Comparison of ENCODE assay signal across 24 cellular contexts in the genomic region with DNA sequence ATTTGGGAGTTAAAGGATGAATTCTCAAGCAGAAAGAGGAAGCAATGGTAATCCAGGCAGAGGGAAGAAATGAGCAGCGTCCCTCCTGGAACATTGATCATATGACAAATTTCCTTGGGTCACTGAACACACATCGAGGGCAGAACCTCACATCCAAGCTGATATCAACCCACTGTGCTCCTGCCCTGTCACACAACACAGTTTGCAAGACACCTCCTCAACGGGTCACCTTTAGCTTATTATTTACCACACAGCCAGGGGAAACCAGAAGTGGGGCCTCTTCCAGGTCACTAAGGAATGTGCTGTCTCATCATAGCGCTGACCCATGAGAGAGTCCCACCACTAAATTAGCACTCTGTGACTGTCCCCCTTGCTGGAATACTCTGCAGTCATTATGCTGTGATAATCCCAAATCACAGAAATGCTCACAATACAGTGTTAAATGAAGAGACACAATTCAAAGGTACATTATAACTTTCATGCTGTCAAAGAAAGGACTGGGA.
"Had no signal": no experiment of that assay in that cellular context is flagged by ENCODE, and none has a peak within 500 bp of the region (broad histone marks: within the 10 kb centered on the region; RNA-seq: fewer than 3 reads in every experiment).

No MANE protein-coding gene starts in this region.

- FAIRE-seq: endothelial cell of umbilical vein, kidney had no signal

- H3K79me2 ChIP-seq: hepatocyte had no signal

- H3K27me3 ChIP-seq: colonic mucosa, esophagus muscularis mucosa, foreskin keratinocyte, gastroesophageal sphincter, heart left ventricle, hepatocyte, left lung, neural progenitor cell, sigmoid colon, stomach, thyroid gland had no signal

- H3K4me1 ChIP-seq: colonic mucosa, gastroesophageal sphincter, heart left ventricle, left lung, prostate gland, sigmoid colon, thyroid gland had no signal

- H3K36me3 ChIP-seq: colonic mucosa, esophagus muscularis mucosa, gastroesophageal sphincter, heart left ventricle, left lung, neural progenitor cell, prostate gland, sigmoid colon, stomach, thyroid gland had no signal

- H3K9ac ChIP-seq: neural progenitor cell had no signal

- H3K4me3 ChIP-seq: colonic mucosa, esophagus muscularis mucosa, gastroesophageal sphincter, heart left ventricle, hepatocyte, left lung, neural progenitor cell, prostate gland, sigmoid colon, stomach, thyroid gland had no signal

- ATAC-seq: foreskin keratinocyte; gastroesophageal sphincter; heart left ventricle; left cardiac atrium; left lung; naive thymus-derived CD4-positive, alpha-beta T cell; right cardiac atrium; stimulated activated effector memory CD8-positive, alpha-beta T cell treated with anti-CD3 and anti-CD28 coated beads, Interleukin-12 subunit alpha, Interleukin-12 subunit beta, amount 100 ng/mL, for 72 hours had no signal

- H3K4me2 ChIP-seq: hepatocyte, neural progenitor cell had no signal

- H2AFZ ChIP-seq: hepatocyte, neural progenitor cell had no signal

- DNase-seq: colonic mucosa; effector memory CD4-positive, alpha-beta T cell; foreskin keratinocyte; heart left ventricle; kidney; left cardiac atrium; left lung; mesenchymal stem cell; midbrain; naive thymus-derived CD4-positive, alpha-beta T cell; right cardiac atrium; sigmoid colon; stimulated activated CD4-positive, alpha-beta T cell treated with anti-CD3 and anti-CD28 coated beads, Interleukin-2, amount 100 ng/mL, for 24 hours; stimulated activated CD4-positive, alpha-beta T cell treated with anti-CD3 and anti-CD28 coated beads, Interleukin-4, amount 100 ng/mL, for 24 hours; stimulated activated naive CD4-positive, alpha-beta T cell treated with Interleukin-2 at 50 U/mL for 16 hours; stomach; thyroid gland had no signal

- H3K27ac ChIP-seq: colonic mucosa, esophagus muscularis mucosa, foreskin keratinocyte, gastroesophageal sphincter, heart left ventricle, hepatocyte, left lung, neural progenitor cell, prostate gland, sigmoid colon, stomach, thyroid gland had no signal

- H3K9me3 ChIP-seq: colonic mucosa, esophagus muscularis mucosa, gastroesophageal sphincter, heart left ventricle, left lung, prostate gland, sigmoid colon, stomach, thyroid gland had no signal
